28 cellular contexts compared by ENCODE assay signal in genomic region chr21:36613554-36613953, GRCh38.
"Had no signal": no experiment of that assay in that cellular context is flagged by ENCODE, and none has a peak within 500 bp of the region (broad histone marks: within the 10 kb centered on the region; RNA-seq: fewer than 3 reads in every experiment).

No MANE protein-coding gene starts in this region.

- H3K27ac ChIP-seq: left lung, lower lobe of right lung, pancreas, sigmoid colon, spleen, suprapubic skin, thoracic aorta, tibial artery, upper lobe of right lung had no signal

- H3K9me3 ChIP-seq: left lung, lower lobe of right lung, pancreas, prostate gland, suprapubic skin, thoracic aorta, upper lobe of right lung had no signal

- FAIRE-seq: islet of Langerhans, kidney, pancreas, small intestine, urothelium cell line had no signal

- DNase-seq: kidney; left colon; left lung; lower lobe of right lung; mammary epithelial cell; mesenchymal stem cell; naive thymus-derived CD8-positive, alpha-beta T cell; nucleus accumbens; pancreas; posterior cingulate gyrus; right cardiac atrium; sigmoid colon; small intestine; spleen; stimulated activated CD4-positive, alpha-beta T cell treated with anti-CD3 and anti-CD28 coated beads, Interleukin-4, amount 100 ng/mL, for 24 hours; stimulated activated naive CD4-positive, alpha-beta T cell; tibial artery; trophoblast cell; upper lobe of right lung had no signal

- H3K4me3 ChIP-seq: left lung, lower lobe of right lung, pancreas, prostate gland, sigmoid colon, spleen, suprapubic skin, thoracic aorta, tibial artery, upper lobe of right lung had no signal

- H3K4me1 ChIP-seq: left lung, lower lobe of right lung, pancreas, sigmoid colon, spleen, suprapubic skin, tibial artery, upper lobe of right lung had no signal

- H3K36me3 Mint-ChIP-seq: stimulated activated effector memory CD8-positive, alpha-beta T cell treated with anti-CD3 and anti-CD28 coated beads, Interleukin-12 subunit alpha, Interleukin-12 subunit beta, amount 100 ng/mL, for 72 hours had no signal

- H3K27ac Mint-ChIP-seq: naive thymus-derived CD8-positive, alpha-beta T cell; nephron; stimulated activated effector memory CD8-positive, alpha-beta T cell treated with anti-CD3 and anti-CD28 coated beads, Interleukin-12 subunit alpha, Interleukin-12 subunit beta, amount 100 ng/mL, for 72 hours; stimulated activated naive CD8-positive, alpha-beta T cell treated with anti-CD3 and anti-CD28 coated beads, Interleukin-15, Interleukin-2, amounts not matched to agents 100 ng/mL and 50 ng/mL, for 24 hours had no signal

- ATAC-seq: left colon; left lung; lower lobe of right lung; naive thymus-derived CD8-positive, alpha-beta T cell; pancreas; right cardiac atrium; stimulated activated effector memory CD8-positive, alpha-beta T cell treated with anti-CD3 and anti-CD28 coated beads, Interleukin-12 subunit alpha, Interleukin-12 subunit beta, amount 100 ng/mL, for 72 hours; upper lobe of right lung had no signal

- H3K4me1 Mint-ChIP-seq: naive thymus-derived CD8-positive, alpha-beta T cell; nephron; neural crest cell; stimulated activated effector memory CD8-positive, alpha-beta T cell treated with anti-CD3 and anti-CD28 coated beads, Interleukin-12 subunit alpha, Interleukin-12 subunit beta, amount 100 ng/mL, for 72 hours had no signal

- H3K36me3 ChIP-seq: left lung, lower lobe of right lung, pancreas, prostate gland, sigmoid colon, spleen, suprapubic skin, thoracic aorta, tibial artery, upper lobe of right lung had no signal

- H3K4me3 Mint-ChIP-seq: naive thymus-derived CD8-positive, alpha-beta T cell; nephron; neural crest cell; stimulated activated effector memory CD8-positive, alpha-beta T cell treated with anti-CD3 and anti-CD28 coated beads, Interleukin-12 subunit alpha, Interleukin-12 subunit beta, amount 100 ng/mL, for 72 hours; stimulated activated naive CD8-positive, alpha-beta T cell treated with anti-CD3 and anti-CD28 coated beads, Interleukin-15, Interleukin-2, amounts not matched to agents 100 ng/mL and 50 ng/mL, for 24 hours had no signal
